Comparison of ENCODE assay signal across 1 cellular context in genomic region chr7:87876040-87876758, GRCh38.
TF ChIP-seq lines count a peak whose summit lies in the region.

A gene with protein sequence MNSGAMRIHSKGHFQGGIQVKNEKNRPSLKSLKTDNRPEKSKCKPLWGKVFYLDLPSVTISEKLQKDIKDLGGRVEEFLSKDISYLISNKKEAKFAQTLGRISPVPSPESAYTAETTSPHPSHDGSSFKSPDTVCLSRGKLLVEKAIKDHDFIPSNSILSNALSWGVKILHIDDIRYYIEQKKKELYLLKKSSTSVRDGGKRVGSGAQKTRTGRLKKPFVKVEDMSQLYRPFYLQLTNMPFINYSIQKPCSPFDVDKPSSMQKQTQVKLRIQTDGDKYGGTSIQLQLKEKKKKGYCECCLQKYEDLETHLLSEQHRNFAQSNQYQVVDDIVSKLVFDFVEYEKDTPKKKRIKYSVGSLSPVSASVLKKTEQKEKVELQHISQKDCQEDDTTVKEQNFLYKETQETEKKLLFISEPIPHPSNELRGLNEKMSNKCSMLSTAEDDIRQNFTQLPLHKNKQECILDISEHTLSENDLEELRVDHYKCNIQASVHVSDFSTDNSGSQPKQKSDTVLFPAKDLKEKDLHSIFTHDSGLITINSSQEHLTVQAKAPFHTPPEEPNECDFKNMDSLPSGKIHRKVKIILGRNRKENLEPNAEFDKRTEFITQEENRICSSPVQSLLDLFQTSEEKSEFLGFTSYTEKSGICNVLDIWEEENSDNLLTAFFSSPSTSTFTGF (plus strand): TSS chr7:87876493. CDS start chr7:87876733, 240 bp downstream.
Gene SLC25A40, minus strand, starts transcription at chr7:87876360. Its CDS starts 17,633 bp downstream, at chr7:87858727.

TF ChIP-seq in WTC11, 78 proteins besides CTCF, POLR2A, EP300 and RAD21 (continued from another document and continues in another):
- TF ChIP-seq ATF3 (CRISPR knock-in tag; conservative IDR thresholded peaks at IDR 0.05) (no peak), ZNF317 (CRISPR knock-in tag; IDR thresholded peaks at IDR 0.05; ENCODE audit: borderline replicate concordance, low read depth) (0 out of 2 replicates have a peak, but pooled peaks have one; percentile 8), ZNF416 (CRISPR knock-in tag; IDR thresholded peaks at IDR 0.05) (peak; percentile 83; the same call in 1 of the 2 replicates), ZMAT4 (CRISPR knock-in tag; IDR thresholded peaks at IDR 0.05) (no peak), ARID4B (CRISPR knock-in tag; IDR thresholded peaks at IDR 0.05; ENCODE audit: borderline replicate concordance) (peak; percentile 88), FOXK1 (CRISPR knock-in tag; IDR thresholded peaks at IDR 0.05) (peak; percentile 67; the same call in 1 of the 2 replicates), PRRX2 (CRISPR knock-in tag; IDR thresholded peaks at IDR 0.05) (peak; percentile 40; the same call in 1 of the 2 replicates), CREB1 (CRISPR knock-in tag; IDR thresholded peaks at IDR 0.05) (no peak), NR3C1 (CRISPR knock-in tag; conservative IDR thresholded peaks at IDR 0.05; ENCODE audit: low read depth) (no peak), ZNF281 (CRISPR knock-in tag; IDR thresholded peaks at IDR 0.05) (no peak), TP53 (CRISPR knock-in tag; IDR thresholded peaks at IDR 0.05) (no peak), CREM (CRISPR knock-in tag; IDR thresholded peaks at IDR 0.05) (peak; percentile 69), MXD4 (CRISPR knock-in tag; IDR thresholded peaks at IDR 0.05; ENCODE audit: borderline replicate concordance) (no peak), NFE2L1 (CRISPR knock-in tag; IDR thresholded peaks at IDR 0.05) (peak; percentile 83; the same call in 1 of the 2 replicates), SOX15 (CRISPR knock-in tag; IDR thresholded peaks at IDR 0.05) (no peak), CBFB (CRISPR knock-in tag; IDR thresholded peaks at IDR 0.05; ENCODE audit: low read depth) (no peak; the same call in 1 of the 2 replicates), ZNF512 (CRISPR knock-in tag; IDR thresholded peaks at IDR 0.05; ENCODE audit: borderline replicate concordance) (no peak), IRF1 (CRISPR knock-in tag; IDR thresholded peaks at IDR 0.05) (no peak), NFYB (CRISPR knock-in tag; conservative IDR thresholded peaks at IDR 0.05; ENCODE audit: low read depth) (no peak), ETV6 (CRISPR knock-in tag; IDR thresholded peaks at IDR 0.05) (peak; percentile 52; the same call in 1 of the 2 replicates), NFATC4 (CRISPR knock-in tag; IDR thresholded peaks at IDR 0.05) (no peak), ESRRA (CRISPR knock-in tag; IDR thresholded peaks at IDR 0.05; ENCODE audit: borderline replicate concordance) (peak; percentile 21), JUN (CRISPR knock-in tag; IDR thresholded peaks at IDR 0.05) (no peak), FOXP4 (CRISPR knock-in tag; IDR thresholded peaks at IDR 0.05) (peak; percentile 93), OVOL2 (CRISPR knock-in tag; IDR thresholded peaks at IDR 0.05; ENCODE audit: borderline replicate concordance) (no peak), ZNF423 (CRISPR knock-in tag; IDR thresholded peaks at IDR 0.05) (no peak), GRHL2 (CRISPR knock-in tag; IDR thresholded peaks at IDR 0.05; ENCODE audit: insufficient replicate concordance, severe bottlenecking) (no peak), ZNF263 (CRISPR knock-in tag; IDR thresholded peaks at IDR 0.05; ENCODE audit: low read depth) (no peak), SMAD4 (CRISPR knock-in tag; IDR thresholded peaks at IDR 0.05) (no peak), NR1H2 (CRISPR knock-in tag; IDR thresholded peaks at IDR 0.05) (no peak), GABPB1 (CRISPR knock-in tag; IDR thresholded peaks at IDR 0.05) (0 out of 2 replicates have a peak, but pooled peaks have one; percentile 23), FOXJ3 (CRISPR knock-in tag; IDR thresholded peaks at IDR 0.05; ENCODE audit: borderline replicate concordance) (no peak), ZNF121 (CRISPR knock-in tag; IDR thresholded peaks at IDR 0.05) (no peak), RELA (CRISPR knock-in tag; IDR thresholded peaks at IDR 0.05; ENCODE audit: borderline replicate concordance) (0 out of 2 replicates have a peak, but pooled peaks have one; percentile 6), JAZF1 (CRISPR knock-in tag; IDR thresholded peaks at IDR 0.05) (no peak), E2F1 (CRISPR knock-in tag; IDR thresholded peaks at IDR 0.05) (no peak), SMAD3 (CRISPR knock-in tag; IDR thresholded peaks at IDR 0.05; ENCODE audit: borderline replicate concordance) (no peak)
- TF ChIP-seq, protein P1, sequence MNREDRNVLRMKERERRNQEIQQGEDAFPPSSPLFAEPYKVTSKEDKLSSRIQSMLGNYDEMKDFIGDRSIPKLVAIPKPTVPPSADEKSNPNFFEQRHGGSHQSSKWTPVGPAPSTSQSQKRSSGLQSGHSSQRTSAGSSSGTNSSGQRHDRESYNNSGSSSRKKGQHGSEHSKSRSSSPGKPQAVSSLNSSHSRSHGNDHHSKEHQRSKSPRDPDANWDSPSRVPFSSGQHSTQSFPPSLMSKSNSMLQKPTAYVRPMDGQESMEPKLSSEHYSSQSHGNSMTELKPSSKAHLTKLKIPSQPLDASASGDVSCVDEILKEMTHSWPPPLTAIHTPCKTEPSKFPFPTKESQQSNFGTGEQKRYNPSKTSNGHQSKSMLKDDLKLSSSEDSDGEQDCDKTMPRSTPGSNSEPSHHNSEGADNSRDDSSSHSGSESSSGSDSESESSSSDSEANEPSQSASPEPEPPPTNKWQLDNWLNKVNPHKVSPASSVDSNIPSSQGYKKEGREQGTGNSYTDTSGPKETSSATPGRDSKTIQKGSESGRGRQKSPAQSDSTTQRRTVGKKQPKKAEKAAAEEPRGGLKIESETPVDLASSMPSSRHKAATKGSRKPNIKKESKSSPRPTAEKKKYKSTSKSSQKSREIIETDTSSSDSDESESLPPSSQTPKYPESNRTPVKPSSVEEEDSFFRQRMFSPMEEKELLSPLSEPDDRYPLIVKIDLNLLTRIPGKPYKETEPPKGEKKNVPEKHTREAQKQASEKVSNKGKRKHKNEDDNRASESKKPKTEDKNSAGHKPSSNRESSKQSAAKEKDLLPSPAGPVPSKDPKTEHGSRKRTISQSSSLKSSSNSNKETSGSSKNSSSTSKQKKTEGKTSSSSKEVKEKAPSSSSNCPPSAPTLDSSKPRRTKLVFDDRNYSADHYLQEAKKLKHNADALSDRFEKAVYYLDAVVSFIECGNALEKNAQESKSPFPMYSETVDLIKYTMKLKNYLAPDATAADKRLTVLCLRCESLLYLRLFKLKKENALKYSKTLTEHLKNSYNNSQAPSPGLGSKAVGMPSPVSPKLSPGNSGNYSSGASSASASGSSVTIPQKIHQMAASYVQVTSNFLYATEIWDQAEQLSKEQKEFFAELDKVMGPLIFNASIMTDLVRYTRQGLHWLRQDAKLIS (CRISPR knock-in tag; IDR thresholded peaks at IDR 0.05; ENCODE audit: borderline replicate concordance): no peak
